10 cellular contexts compared by ENCODE assay signal in genomic region chr4:151658959-151659593, GRCh38.
A peak's percentile ranks its signal among the peaks of the same experiment; 100 is the strongest.
DNase-seq lines count a peak whose midpoint lies in the region; ATAC-seq and TF ChIP-seq lines count a peak whose summit lies in the region.
"Had no signal": no experiment of that assay in that cellular context is flagged by ENCODE, and none has a peak within 500 bp of the region (broad histone marks: within the 10 kb centered on the region; RNA-seq: fewer than 3 reads in every experiment).

No MANE protein-coding gene starts in this region.

- peak; percentile 13 for DNase-seq in Daoy (ENCODE audit: low read depth)
- DNase-seq in dermis blood vessel endothelial cell: peak; percentile 75
- no peak for DNase-seq in psoas muscle
- no peak for DNase-seq in hepatic stellate cell (ENCODE audit: low spot score)
- no peak for DNase-seq in germinal center (ENCODE audit: low spot score)
- DNase-seq in activated gamma-delta T cell treated with Interleukin-2 at 50 U/mL for 16 hours: no peak
- DNase-seq: DMS 273 treated with DMSO at 0.1 percent for 48 hours had no signal

- peak overlapping the region; percentile 78 for H3K27ac ChIP-seq in psoas muscle

- intact Hi-C loops in psoas muscle (cut with DNase I): loop anchor here in 1 of 2 donors (5.0 kb wide), 1 partner anchor 33 kb away; no protein-coding TSS in a partner anchor

- H3K9me3 ChIP-seq in psoas muscle: no peaks in the 10 kb centered on the region

- peaks cover 0 to 30% of the 10 kb centered on the region in 2 donors for H3K36me3 ChIP-seq in psoas muscle (ENCODE audit: insufficient read depth in 1 of 2, low read depth in 1 of 2)

- ATAC-seq in HG03354 (IDR thresholded peaks at IDR 0.05; ENCODE audit: poor library complexity, severe bottlenecking, unreplicated experiment) (peak; percentile 68), psoas muscle (peak in 3 of 4 donors; percentile 1 to 46 (median 32)), HG03095 (IDR thresholded peaks at IDR 0.05; ENCODE audit: unreplicated experiment) (no peak)
- ATAC-seq: WTC11 had no signal

- no peak for TF ChIP-seq CTCF in psoas muscle (IDR thresholded peaks at IDR 0.05)

- H3K4me3 ChIP-seq in psoas muscle: no peak overlapping the region

- H3K27me3 ChIP-seq in psoas muscle (ENCODE audit: insufficient read depth in 3 of 3, low read length in 2 of 3): no peaks in the 10 kb centered on the region

- H3K4me1 ChIP-seq in psoas muscle: peaks cover 37% of the 10 kb centered on the region

Comparison
In these comparisons a context has a peak if more than half of its experiments do, and no peak if none do; other contexts are left out.
1. DNase-seq: peak in Daoy (single experiment) and dermis blood vessel endothelial cell (single experiment); none in psoas muscle (0 of 2), hepatic stellate cell (single experiment), germinal center (single experiment) and activated gamma-delta T cell treated with Interleukin-2 at 50 U/mL for 16 hours (single experiment).